ENCODE assay signal across 13 cellular contexts in the genomic region with DNA sequence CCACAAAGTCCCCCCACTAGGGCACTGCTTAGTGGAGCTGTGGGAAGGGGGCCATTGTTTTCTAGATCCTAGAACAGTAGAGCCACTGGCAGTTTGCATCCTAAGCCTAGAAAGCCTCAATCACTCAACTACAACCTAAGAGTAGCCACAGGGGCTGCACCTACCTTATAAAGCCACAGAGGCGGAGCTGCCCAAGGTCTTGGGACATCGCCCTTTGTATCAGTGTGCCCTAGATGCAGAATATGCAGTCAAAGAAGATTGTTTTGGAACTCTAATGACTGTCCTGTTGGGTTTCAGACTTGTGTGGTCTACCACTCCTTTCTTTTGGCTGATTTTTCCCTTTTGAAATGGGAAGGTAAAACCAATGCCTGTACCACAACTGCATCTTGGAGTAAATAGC.
"Had no signal": no experiment of that assay in that cellular context is flagged by ENCODE, and none has a peak within 500 bp of the region (broad histone marks: within the 10 kb centered on the region; RNA-seq: fewer than 3 reads in every experiment).

No MANE protein-coding gene starts in this region.

- H3K27me3 ChIP-seq: esophagus muscularis mucosa, gastroesophageal sphincter, neutrophil, sigmoid colon, tibial artery had no signal

- H3K4me3 ChIP-seq: esophagus muscularis mucosa, gastroesophageal sphincter, left ventricle myocardium inferior, lung, sigmoid colon, skin epidermis, tibial artery had no signal

- H3K27ac ChIP-seq: epithelial cell of prostate, esophagus muscularis mucosa, gastroesophageal sphincter, left ventricle myocardium inferior, neutrophil, sigmoid colon, skin epidermis, tibial artery had no signal

- H3K4me3 Mint-ChIP-seq: naive B cell had no signal

- H3K9me3 ChIP-seq: esophagus muscularis mucosa, gastroesophageal sphincter, left ventricle myocardium inferior, neutrophil, sigmoid colon, tibial artery had no signal

- H3K9me3 Mint-ChIP-seq: naive B cell had no signal

- H3K36me3 ChIP-seq: esophagus muscularis mucosa, sigmoid colon had no signal

- H3K27me3 Mint-ChIP-seq: naive B cell had no signal

- H3K4me1 ChIP-seq: left ventricle myocardium inferior, tibial artery had no signal

- ATAC-seq: gastroesophageal sphincter had no signal

- DNase-seq: effector memory CD4-positive, alpha-beta T cell; glutamatergic neuron; left ventricle myocardium inferior; naive B cell; sigmoid colon; stimulated activated naive CD4-positive, alpha-beta T cell; tibial artery had no signal
